1 cellular context compared by ENCODE assay signal in genomic region chr16:1779741-1780676, GRCh38.
TF ChIP-seq lines count a peak whose summit lies in the region.

No MANE protein-coding gene starts in this region.

TF ChIP-seq in endothelial cell of umbilical vein, 7 proteins besides CTCF, POLR2A, EP300 and RAD21:
- no peak for TF ChIP-seq EZH2 (IDR thresholded peaks at IDR 0.05; ENCODE audit: borderline replicate concordance, low read depth, low read length, severe bottlenecking)
- TF ChIP-seq POLR2AphosphoS5 (IDR thresholded peaks at IDR 0.05; ENCODE audit: insufficient read depth, low read depth, low read length): peak; percentile 13
